ENCODE assay signal across 25 cellular contexts in the genomic region with DNA sequence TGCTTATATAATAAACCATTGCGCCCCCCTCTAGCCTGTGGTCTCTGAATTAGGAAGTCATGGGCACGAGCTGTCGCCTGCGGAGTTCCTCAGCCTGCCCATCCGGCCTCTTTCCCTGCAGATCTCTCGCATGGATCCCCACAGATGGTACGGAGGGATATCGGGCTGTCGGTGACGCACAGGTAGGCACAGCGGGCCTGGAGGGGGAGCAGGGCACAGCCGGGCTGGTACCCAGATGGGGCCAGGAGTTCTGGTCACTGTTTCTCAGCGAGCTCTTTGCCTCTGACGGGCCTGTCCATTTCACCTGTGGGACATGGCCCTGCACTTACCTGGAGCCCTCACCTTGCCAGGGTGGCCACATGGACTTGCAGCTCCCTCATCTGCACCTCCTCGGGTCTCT.
"Had no signal": no experiment of that assay in that cellular context is flagged by ENCODE, and none has a peak within 500 bp of the region (broad histone marks: within the 10 kb centered on the region; RNA-seq: fewer than 3 reads in every experiment).

No MANE protein-coding gene starts in this region.

- H3K4me1 Mint-ChIP-seq: naive thymus-derived CD8-positive, alpha-beta T cell; neural crest cell had no signal

- DNase-seq: head of caudate nucleus; hippocampal formation; kidney glomerular epithelial cell; left cardiac atrium; left lung; lower lobe of right lung; mammary epithelial cell; mesenchymal stem cell; naive thymus-derived CD8-positive, alpha-beta T cell; occipital lobe; ovary; stimulated activated CD4-positive, alpha-beta T cell treated with anti-CD3 and anti-CD28 coated beads, Interleukin-12 subunit alpha, Interleukin-12 subunit beta, amount 100 ng/mL, for 4 hours; stimulated activated CD4-positive, alpha-beta T cell treated with anti-CD3 and anti-CD28 coated beads, Interleukin-15, amount 100 ng/mL, for 24 hours; stimulated activated CD4-positive, alpha-beta T cell treated with anti-CD3 and anti-CD28 coated beads, Interleukin-4, amount 100 ng/mL, for 24 hours; upper lobe of left lung had no signal

- H3K27ac ChIP-seq: left lung, lower lobe of right lung, neutrophil, ovary, right atrium auricular region, right lobe of liver, tibial nerve, upper lobe of left lung, vagina had no signal

- H3K9me3 ChIP-seq: left lung, lower lobe of right lung, neutrophil, ovary, right atrium auricular region, right lobe of liver, tibial nerve, upper lobe of left lung, vagina had no signal

- ATAC-seq: left cardiac atrium; left lung; lower lobe of right lung; naive thymus-derived CD8-positive, alpha-beta T cell; right lobe of liver; stimulated activated memory B cell treated with anti-CD40 and anti-IgM and Interleukin-4, amounts not matched to agents 10 μg/mL and 1 μg/mL and 100 μg/mL, for 72 hours had no signal

- H3K4me3 Mint-ChIP-seq: naive thymus-derived CD8-positive, alpha-beta T cell; nephron; neural crest cell; stimulated activated memory B cell treated with anti-CD40 and anti-IgM and Interleukin-4, amounts not matched to agents 10 μg/mL and 1 μg/mL and 100 μg/mL, for 72 hours; stimulated activated naive CD8-positive, alpha-beta T cell treated with anti-CD3 and anti-CD28 coated beads, Interleukin-15, Interleukin-2, amounts not matched to agents 100 ng/mL and 50 ng/mL, for 24 hours had no signal

- H3K9me3 Mint-ChIP-seq: naive thymus-derived CD8-positive, alpha-beta T cell; nephron; neural crest cell; stimulated activated memory B cell treated with anti-CD40 and anti-IgM and Interleukin-4, amounts not matched to agents 10 μg/mL and 1 μg/mL and 100 μg/mL, for 72 hours; stimulated activated naive CD8-positive, alpha-beta T cell treated with anti-CD3 and anti-CD28 coated beads, Interleukin-15, Interleukin-2, amounts not matched to agents 100 ng/mL and 50 ng/mL, for 24 hours had no signal

- H3K36me3 ChIP-seq: ovary, right lobe of liver had no signal

- H3K27ac Mint-ChIP-seq: nephron; progenitor cell of endocrine pancreas; stimulated activated memory B cell treated with anti-CD40 and anti-IgM and Interleukin-4, amounts not matched to agents 10 μg/mL and 1 μg/mL and 100 μg/mL, for 72 hours; stimulated activated naive CD8-positive, alpha-beta T cell treated with anti-CD3 and anti-CD28 coated beads, Interleukin-15, Interleukin-2, amounts not matched to agents 100 ng/mL and 50 ng/mL, for 24 hours had no signal

- H3K27me3 Mint-ChIP-seq: naive thymus-derived CD8-positive, alpha-beta T cell; progenitor cell of endocrine pancreas; stimulated activated memory B cell treated with anti-CD40 and anti-IgM and Interleukin-4, amounts not matched to agents 10 μg/mL and 1 μg/mL and 100 μg/mL, for 72 hours; stimulated activated naive CD8-positive, alpha-beta T cell treated with anti-CD3 and anti-CD28 coated beads, Interleukin-15, Interleukin-2, amounts not matched to agents 100 ng/mL and 50 ng/mL, for 24 hours had no signal

- H3K4me1 ChIP-seq: left lung, lower lobe of right lung, right atrium auricular region, right lobe of liver, upper lobe of left lung, vagina had no signal

- H3K27me3 ChIP-seq: left lung, neutrophil, ovary, right atrium auricular region, right lobe of liver, tibial nerve, upper lobe of left lung, vagina had no signal

- H3K4me3 ChIP-seq: left lung, lower lobe of right lung, ovary, right atrium auricular region, right lobe of liver, tibial nerve, upper lobe of left lung, vagina had no signal
